In the genomic region with DNA sequence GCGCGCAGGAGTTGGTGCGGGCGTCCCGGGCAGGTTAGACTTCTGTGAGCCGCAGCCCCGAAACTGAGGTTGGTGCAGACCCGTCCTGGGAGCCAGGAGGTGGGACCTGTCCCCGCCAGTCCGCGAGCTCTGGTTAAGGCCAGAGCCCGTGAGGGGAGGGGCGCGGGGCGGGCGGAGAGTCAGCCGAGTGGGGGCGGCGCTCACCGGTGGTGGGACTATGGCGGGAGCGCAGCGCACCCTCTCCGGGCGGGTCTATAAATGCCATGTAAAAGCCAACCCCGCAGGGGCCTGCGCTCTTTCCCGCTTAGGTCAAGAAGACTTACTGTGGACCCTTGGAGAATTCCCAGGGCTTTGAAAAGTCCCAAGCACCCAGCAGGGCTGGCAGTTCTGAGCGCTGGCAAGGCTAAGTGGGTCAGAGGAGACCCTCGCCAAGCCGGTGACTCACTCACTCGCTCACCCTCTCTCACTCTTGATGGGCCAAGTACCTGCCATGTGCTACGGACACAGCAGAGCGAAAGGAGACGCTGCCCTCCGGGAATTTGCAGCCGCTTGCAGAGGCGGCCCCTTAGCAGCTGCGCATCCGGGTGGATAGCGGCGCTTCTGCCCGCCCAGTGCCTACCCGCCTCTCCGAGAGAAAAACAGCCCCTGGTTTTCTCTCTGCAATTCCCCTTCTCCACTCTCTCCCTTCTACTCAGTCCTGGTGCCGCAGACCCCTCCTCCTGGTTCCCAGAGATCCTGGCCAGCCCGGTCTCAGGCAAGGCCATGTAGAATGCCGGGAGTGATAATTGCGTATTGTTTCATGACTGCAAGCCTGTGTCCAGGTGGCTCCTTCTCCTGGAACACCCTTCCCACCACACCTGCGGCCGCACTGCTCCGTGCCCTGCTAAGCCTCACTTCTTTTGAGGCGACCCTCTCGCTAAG, we compare ENCODE assay signal across 9 cellular contexts. TPM values are rescaled to one million over a fixed set of nuclear protein-coding genes. Genes with fewer than 3 reads are reported as not detected.
A peak's percentile ranks its signal among the peaks of the same experiment; 100 is the strongest.
DNase-seq lines count a peak whose midpoint lies in the region; ATAC-seq and TF ChIP-seq lines count a peak whose summit lies in the region.
"Had no signal": no experiment of that assay in that cellular context is flagged by ENCODE, and none has a peak within 500 bp of the region (broad histone marks: within the 10 kb centered on the region; RNA-seq: fewer than 3 reads in every experiment).

A gene (minus strand): TSS at position 110 of the 921 bp plus-strand sequence. CDS start 19,607 bp downstream, outside the sequence.

- H3K27me3 ChIP-seq in duodenal mucosa (ENCODE audit: control insufficient read depth in 1 of 2, insufficient read depth in 2 of 2, low read length in 2 of 2) (peaks cover 20 to 38% of the 10 kb centered on the region in 2 donors), liver (ENCODE audit: control insufficient read depth in 4 of 4, insufficient read depth in 4 of 4, low read length in 3 of 4) (no peaks in the 10 kb centered on the region), thymus (ENCODE audit: control insufficient read depth, insufficient read depth) (peaks cover 27% of the 10 kb centered on the region)

- H3K9ac ChIP-seq in duodenal mucosa (ENCODE audit: low read depth in 1 of 2, low read length in 2 of 2) (no peak within 1 kb of the TSS), liver (ENCODE audit: low read depth in 1 of 2, low read length in 2 of 2) (peak within 1 kb of the TSS; percentile 93 to 97)

- H3K27ac ChIP-seq in duodenal mucosa (ENCODE audit: low read depth, low read length) = peak within 1 kb of the TSS; percentile 32
- peak within 1 kb of the TSS; percentile 79 to 92 for H3K27ac ChIP-seq in liver (ENCODE audit: low read depth in 1 of 2, low read length in 2 of 2)
- H3K27ac ChIP-seq in thymus (ENCODE audit: low read depth) = peak within 1 kb of the TSS; percentile 58

- H3K9me3 ChIP-seq in duodenal mucosa (ENCODE audit: control insufficient read depth in 1 of 2, low read length in 2 of 2) = no peaks in the 10 kb centered on the region
- H3K9me3 ChIP-seq in liver (ENCODE audit: control insufficient read depth in 4 of 4, low read length in 3 of 4) = no peaks in the 10 kb centered on the region
- H3K9me3 ChIP-seq in thymus (ENCODE audit: control insufficient read depth) = no peaks in the 10 kb centered on the region

- H3K36me3 ChIP-seq in duodenal mucosa (ENCODE audit: control insufficient read depth in 1 of 2, insufficient read depth in 2 of 2, low read length in 2 of 2) = no peaks in the 10 kb centered on the region
- no peaks in the 10 kb centered on the region for H3K36me3 ChIP-seq in liver (ENCODE audit: control insufficient read depth in 4 of 4, insufficient read depth in 3 of 4, low read depth in 1 of 4, low read length in 3 of 4)
- H3K36me3 ChIP-seq in thymus (ENCODE audit: control insufficient read depth, insufficient read depth) = no peaks in the 10 kb centered on the region

- H3K4me1 ChIP-seq in duodenal mucosa (ENCODE audit: control insufficient read depth in 1 of 2, insufficient read depth in 2 of 2, low read length in 2 of 2) = no peaks in the 10 kb centered on the region
- peaks cover 6 to 53% (median 24%) of the 10 kb centered on the region in 4 donors for H3K4me1 ChIP-seq in liver (ENCODE audit: control insufficient read depth in 4 of 4, insufficient read depth in 4 of 4, low read length in 3 of 4)
- H3K4me1 ChIP-seq in thymus (ENCODE audit: control insufficient read depth, insufficient read depth, low read length) = no peaks in the 10 kb centered on the region

- 3% methylated on average over 54 of the region's 54 CpGs for WGBS in liver
- 7% methylated on average over 54 of the region's 54 CpGs for WGBS in thymus

- DNase-seq in A172 (ENCODE audit: low spot score) (peak; percentile 19), NCI-H1417 (lab: John Stamatoyannopoulos, UW) (peak; percentile 20 to 72 (median 68)), hepatic stellate cell (ENCODE audit: low spot score) (no peak)
- DNase-seq: activated B cell treated with CpG ODN at 0.5 μM for 24 hours had no signal

- TF ChIP-seq RAD21 in liver (IDR thresholded peaks at IDR 0.05) = no peak

- TF ChIP-seq CTCF in liver (IDR thresholded peaks at IDR 0.05; ENCODE audit: low read depth, low read length, missing input control) = no peak

- no peak for ATAC-seq in HG03439 (IDR thresholded peaks at IDR 0.05; ENCODE audit: unreplicated experiment)
- ATAC-seq in HG03460 (IDR thresholded peaks at IDR 0.05; ENCODE audit: unreplicated experiment) = no peak

- H3K4me3 ChIP-seq in duodenal mucosa (ENCODE audit: low read depth in 1 of 2, low read length in 2 of 2) (peak within 1 kb of the TSS in 1 of 2 donors; percentile 52), liver (ENCODE audit: low read depth in 1 of 3, low read length in 3 of 3) (peak within 1 kb of the TSS; percentile 77 to 89 (median 80)), thymus (ENCODE audit: low read length) (peak within 1 kb of the TSS; percentile 10)

TF ChIP-seq in liver, 16 proteins besides CTCF, POLR2A, EP300 and RAD21:
- TF ChIP-seq FOXA2 (IDR thresholded peaks at IDR 0.05) = no peak
- TF ChIP-seq YY1 (IDR thresholded peaks at IDR 0.05) = peak; percentile 96
- no peak for TF ChIP-seq GABPA (IDR thresholded peaks at IDR 0.05 in 1 of 2, conservative IDR thresholded peaks at IDR 0.05 in 1 of 2)
- TF ChIP-seq FOXA1 (IDR thresholded peaks at IDR 0.05) = no peak
- peak; percentile 5 to 15 for TF ChIP-seq RXRA (IDR thresholded peaks at IDR 0.05)
- TF ChIP-seq, protein P1, sequence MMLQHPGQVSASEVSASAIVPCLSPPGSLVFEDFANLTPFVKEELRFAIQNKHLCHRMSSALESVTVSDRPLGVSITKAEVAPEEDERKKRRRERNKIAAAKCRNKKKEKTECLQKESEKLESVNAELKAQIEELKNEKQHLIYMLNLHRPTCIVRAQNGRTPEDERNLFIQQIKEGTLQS (IDR thresholded peaks at IDR 0.05) = peak; percentile 78
- TF ChIP-seq HNF4A (conservative IDR thresholded peaks at IDR 0.05) = peak; percentile 22 to 28
- no peak for TF ChIP-seq HNF4G (IDR thresholded peaks at IDR 0.05)
- TF ChIP-seq, protein P2, sequence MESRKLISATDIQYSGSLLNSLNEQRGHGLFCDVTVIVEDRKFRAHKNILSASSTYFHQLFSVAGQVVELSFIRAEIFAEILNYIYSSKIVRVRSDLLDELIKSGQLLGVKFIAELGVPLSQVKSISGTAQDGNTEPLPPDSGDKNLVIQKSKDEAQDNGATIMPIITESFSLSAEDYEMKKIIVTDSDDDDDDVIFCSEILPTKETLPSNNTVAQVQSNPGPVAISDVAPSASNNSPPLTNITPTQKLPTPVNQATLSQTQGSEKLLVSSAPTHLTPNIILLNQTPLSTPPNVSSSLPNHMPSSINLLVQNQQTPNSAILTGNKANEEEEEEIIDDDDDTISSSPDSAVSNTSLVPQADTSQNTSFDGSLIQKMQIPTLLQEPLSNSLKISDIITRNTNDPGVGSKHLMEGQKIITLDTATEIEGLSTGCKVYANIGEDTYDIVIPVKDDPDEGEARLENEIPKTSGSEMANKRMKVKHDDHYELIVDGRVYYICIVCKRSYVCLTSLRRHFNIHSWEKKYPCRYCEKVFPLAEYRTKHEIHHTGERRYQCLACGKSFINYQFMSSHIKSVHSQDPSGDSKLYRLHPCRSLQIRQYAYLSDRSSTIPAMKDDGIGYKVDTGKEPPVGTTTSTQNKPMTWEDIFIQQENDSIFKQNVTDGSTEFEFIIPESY (IDR thresholded peaks at IDR 0.05) = peak; percentile 75
- TF ChIP-seq, protein P3, sequence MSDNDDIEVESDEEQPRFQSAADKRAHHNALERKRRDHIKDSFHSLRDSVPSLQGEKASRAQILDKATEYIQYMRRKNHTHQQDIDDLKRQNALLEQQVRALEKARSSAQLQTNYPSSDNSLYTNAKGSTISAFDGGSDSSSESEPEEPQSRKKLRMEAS (IDR thresholded peaks at IDR 0.05) = peak; percentile 68
- TF ChIP-seq JUND (IDR thresholded peaks at IDR 0.05) = peak; percentile 93 to 97
- peak in 1 of 2 donors; percentile 40 for TF ChIP-seq EGR1 (IDR thresholded peaks at IDR 0.05; ENCODE audit: low read depth in 2 of 2)
- TF ChIP-seq SP1 (IDR thresholded peaks at IDR 0.05) = peak; percentile 55
- TF ChIP-seq, protein P4, sequence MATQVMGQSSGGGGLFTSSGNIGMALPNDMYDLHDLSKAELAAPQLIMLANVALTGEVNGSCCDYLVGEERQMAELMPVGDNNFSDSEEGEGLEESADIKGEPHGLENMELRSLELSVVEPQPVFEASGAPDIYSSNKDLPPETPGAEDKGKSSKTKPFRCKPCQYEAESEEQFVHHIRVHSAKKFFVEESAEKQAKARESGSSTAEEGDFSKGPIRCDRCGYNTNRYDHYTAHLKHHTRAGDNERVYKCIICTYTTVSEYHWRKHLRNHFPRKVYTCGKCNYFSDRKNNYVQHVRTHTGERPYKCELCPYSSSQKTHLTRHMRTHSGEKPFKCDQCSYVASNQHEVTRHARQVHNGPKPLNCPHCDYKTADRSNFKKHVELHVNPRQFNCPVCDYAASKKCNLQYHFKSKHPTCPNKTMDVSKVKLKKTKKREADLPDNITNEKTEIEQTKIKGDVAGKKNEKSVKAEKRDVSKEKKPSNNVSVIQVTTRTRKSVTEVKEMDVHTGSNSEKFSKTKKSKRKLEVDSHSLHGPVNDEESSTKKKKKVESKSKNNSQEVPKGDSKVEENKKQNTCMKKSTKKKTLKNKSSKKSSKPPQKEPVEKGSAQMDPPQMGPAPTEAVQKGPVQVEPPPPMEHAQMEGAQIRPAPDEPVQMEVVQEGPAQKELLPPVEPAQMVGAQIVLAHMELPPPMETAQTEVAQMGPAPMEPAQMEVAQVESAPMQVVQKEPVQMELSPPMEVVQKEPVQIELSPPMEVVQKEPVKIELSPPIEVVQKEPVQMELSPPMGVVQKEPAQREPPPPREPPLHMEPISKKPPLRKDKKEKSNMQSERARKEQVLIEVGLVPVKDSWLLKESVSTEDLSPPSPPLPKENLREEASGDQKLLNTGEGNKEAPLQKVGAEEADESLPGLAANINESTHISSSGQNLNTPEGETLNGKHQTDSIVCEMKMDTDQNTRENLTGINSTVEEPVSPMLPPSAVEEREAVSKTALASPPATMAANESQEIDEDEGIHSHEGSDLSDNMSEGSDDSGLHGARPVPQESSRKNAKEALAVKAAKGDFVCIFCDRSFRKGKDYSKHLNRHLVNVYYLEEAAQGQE (IDR thresholded peaks at IDR 0.05) = peak; percentile 87
- no peak for TF ChIP-seq NR2F2 (IDR thresholded peaks at IDR 0.05)
- peak; percentile 92 for TF ChIP-seq TAF1 (conservative IDR thresholded peaks at IDR 0.05)
TF ChIP-seq in liver: peak in this region for 11.

RNA-seq across cellular contexts. Expression of the gene that starts here (rescaled TPM):
- 0.50 TPM in 1 of 2 replicates, not detected in the other for total RNA-seq in A172 (2014; rRNA removed; shearing (Covaris generic))
- 100 to 1,000 TPM in 1 of 2 donors, 10 to 100 TPM in 1; 46.7 to 189 TPM for total RNA-seq in liver
- polyA plus RNA-seq in liver = 100 to 1,000 TPM; 105 to 234 TPM
- 15.6 TPM for polyA plus RNA-seq in thymus
- total RNA-seq: activated B cell treated with CpG ODN at 0.5 μM for 24 hours had no signal

Comparison
In these comparisons a context has a peak if more than half of its experiments do, and no peak if none do; other contexts are left out.
1. RNA of the gene that starts here (total RNA-seq): 46.7 to 189 TPM in liver; 0.50 TPM in A172; every median in the first group is over 10 times any median in the second.
2. Peak in DNase-seq in A172; RNA of the gene not detected or under 1 TPM.
3. H3K27ac ChIP-seq: peak in every context shown above with its lines; median percentile 86 in liver; 58 in thymus; 32 in duodenal mucosa.
4. H3K9ac ChIP-seq: peak in liver (2 of 2); none in duodenal mucosa (0 of 2).